Comparison of ENCODE assay signal across 10 cellular contexts in genomic region chr6:33905081-33905609, GRCh38.
A peak's percentile ranks its signal among the peaks of the same experiment; 100 is the strongest.
DNase-seq lines count a peak whose midpoint lies in the region; ATAC-seq and TF ChIP-seq lines count a peak whose summit lies in the region.
"Had no signal": no experiment of that assay in that cellular context is flagged by ENCODE, and none has a peak within 500 bp of the region (broad histone marks: within the 10 kb centered on the region; RNA-seq: fewer than 3 reads in every experiment).

No MANE protein-coding gene starts in this region.

- H3K36me3 ChIP-seq in WERI-Rb-1 = no peaks in the 10 kb centered on the region
- H3K36me3 ChIP-seq: neutrophil had no signal

- peak overlapping the region; percentile 66 for H3K27ac ChIP-seq in CD4-positive, alpha-beta T cell (ENCODE audit: low read depth, low read length)
- H3K27ac ChIP-seq in WERI-Rb-1 (no peak overlapping the region; the same call in 1 of the 2 replicates), coronary artery (no peak overlapping the region)
- H3K27ac ChIP-seq: foreskin keratinocyte, neutrophil had no signal

- intact Hi-C loops in CD4-positive, alpha-beta T cell (cut with DNase I, micrococcal nuclease) = loop anchor here in 1 of 2 experiments (1.0 to 10.0 kb wide), 4 partner anchors 9 to 120 kb away; partner anchors contain the start of gene LEMD2

- H3K9me3 ChIP-seq in CD4-positive, alpha-beta T cell (ENCODE audit: control insufficient read depth, low read length) = no peaks in the 10 kb centered on the region
- no peaks in the 10 kb centered on the region for H3K9me3 ChIP-seq in WERI-Rb-1 (ENCODE audit: severe bottlenecking)
- H3K9me3 ChIP-seq: neutrophil had no signal

- TF ChIP-seq CTCF in CD4-positive, alpha-beta T cell (IDR thresholded peaks at IDR 0.05) = no peak
- TF ChIP-seq CTCF in WERI-Rb-1 (IDR thresholded peaks at IDR 0.05; ENCODE audit: low read depth, low read length) (no peak), coronary artery (IDR thresholded peaks at IDR 0.05) (no peak)

- H3K27ac Mint-ChIP-seq in CD4-positive, alpha-beta T cell = peak overlapping the region; percentile 85
- H3K27ac Mint-ChIP-seq in activated CD4-positive, alpha-beta T cell treated with anti-CD3 and anti-CD28 coated beads, Interleukin-2, amount 10 ng/mL, durations not matched to agents 7 days and 5 days = peak overlapping the region; percentile 97
- H3K27ac Mint-ChIP-seq in immature natural killer cell = peak overlapping the region; percentile 85 to 95 (median 92)

- H3K27me3 ChIP-seq in CD4-positive, alpha-beta T cell (ENCODE audit: control insufficient read depth, insufficient read depth, low read length) = no peaks in the 10 kb centered on the region
- H3K27me3 ChIP-seq in WERI-Rb-1 (ENCODE audit: insufficient read depth, low read depth, severe bottlenecking) = no peaks in the 10 kb centered on the region

- peak; percentile 30 to 53 (median 40) for DNase-seq in CD4-positive, alpha-beta T cell
- peak; percentile 78 for DNase-seq in activated CD4-positive, alpha-beta T cell treated with anti-CD3 and anti-CD28 coated beads, Interleukin-2, amount 10 ng/mL, durations not matched to agents 7 days and 5 days
- DNase-seq in immature natural killer cell = peak; percentile 83 to 87 (median 86)
- no peak for DNase-seq in WERI-Rb-1
- no peak for DNase-seq in coronary artery (ENCODE audit: low spot score)
- no peak for DNase-seq in mesenteric fat pad (ENCODE audit: low spot score)
- DNase-seq: foreskin keratinocyte had no signal

- H3K27me3 Mint-ChIP-seq in CD4-positive, alpha-beta T cell = no peaks in the 10 kb centered on the region
- peaks cover 2% of the 10 kb centered on the region for H3K27me3 Mint-ChIP-seq in activated CD4-positive, alpha-beta T cell treated with anti-CD3 and anti-CD28 coated beads, Interleukin-2, amount 10 ng/mL, durations not matched to agents 7 days and 5 days
- peaks cover 14 to 22% (median 16%) of the 10 kb centered on the region in 3 donors for H3K27me3 Mint-ChIP-seq in immature natural killer cell (ENCODE audit: low read depth in 3 of 3)

- ATAC-seq in CD4-positive, alpha-beta T cell (ENCODE audit: poor library complexity) = peak; percentile 70
- peak; percentile 29 for ATAC-seq in GM21723 (IDR thresholded peaks at IDR 0.05; ENCODE audit: unreplicated experiment)
- ATAC-seq in HG02884 (IDR thresholded peaks at IDR 0.05; ENCODE audit: unreplicated experiment) = no peak
- ATAC-seq: foreskin keratinocyte had no signal

- H3K4me3 ChIP-seq in WERI-Rb-1 (ENCODE audit: low read depth, low read length) (no peak overlapping the region), coronary artery (no peak overlapping the region)

- CTCF ChIA-PET in CD4-positive, alpha-beta T cell (lab: Charles Lee) = interaction anchor here (1.1 kb wide), 1 partner anchor 134 kb away, joined by 3 read pairs; no protein-coding TSS in a partner anchor
- CTCF ChIA-PET in activated CD4-positive, alpha-beta T cell treated with anti-CD3 and anti-CD28 coated beads, Interleukin-2, amount 10 ng/mL, durations not matched to agents 7 days and 5 days (lab: Charles Lee) = interaction anchor here (0.7 to 1.6 kb wide), 8 partner anchors 8 to 123 kb away, joined by 3 to 6 read pairs (median 4); no protein-coding TSS in a partner anchor

- peak overlapping the region; percentile 43 for H3K4me3 Mint-ChIP-seq in CD4-positive, alpha-beta T cell
- peak overlapping the region; percentile 66 for H3K4me3 Mint-ChIP-seq in activated CD4-positive, alpha-beta T cell treated with anti-CD3 and anti-CD28 coated beads, Interleukin-2, amount 10 ng/mL, durations not matched to agents 7 days and 5 days
- peak overlapping the region; percentile 75 to 85 (median 82) for H3K4me3 Mint-ChIP-seq in immature natural killer cell

- no peaks in the 10 kb centered on the region for H3K9me3 Mint-ChIP-seq in CD4-positive, alpha-beta T cell
- H3K9me3 Mint-ChIP-seq in activated CD4-positive, alpha-beta T cell treated with anti-CD3 and anti-CD28 coated beads, Interleukin-2, amount 10 ng/mL, durations not matched to agents 7 days and 5 days = no peaks in the 10 kb centered on the region
- H3K9me3 Mint-ChIP-seq in immature natural killer cell = no peaks in the 10 kb centered on the region

- peaks cover 85% of the 10 kb centered on the region for H3K4me1 Mint-ChIP-seq in CD4-positive, alpha-beta T cell (ENCODE audit: low read depth)
- peaks cover 85% of the 10 kb centered on the region for H3K4me1 Mint-ChIP-seq in activated CD4-positive, alpha-beta T cell treated with anti-CD3 and anti-CD28 coated beads, Interleukin-2, amount 10 ng/mL, durations not matched to agents 7 days and 5 days
- H3K4me1 Mint-ChIP-seq in immature natural killer cell = peaks cover 77 to 79% of the 10 kb centered on the region in 2 donors

- H3K36me3 Mint-ChIP-seq in CD4-positive, alpha-beta T cell (ENCODE audit: low read depth) = no peaks in the 10 kb centered on the region
- peaks cover 4% of the 10 kb centered on the region for H3K36me3 Mint-ChIP-seq in activated CD4-positive, alpha-beta T cell treated with anti-CD3 and anti-CD28 coated beads, Interleukin-2, amount 10 ng/mL, durations not matched to agents 7 days and 5 days (ENCODE audit: low read depth)
- H3K36me3 Mint-ChIP-seq in immature natural killer cell = peaks cover 0 to 4% (median 0%) of the 10 kb centered on the region in 3 donors

- POLR2A ChIA-PET in CD4-positive, alpha-beta T cell (lab: Charles Lee) = interaction anchor here (0.7 to 2.0 kb wide), 12 partner anchors 8 to 332 kb away, joined by 3 to 29 read pairs (median 8); partner anchors contain the start of genes HMGA1, ITPR3 and LEMD2
- POLR2A ChIA-PET in activated CD4-positive, alpha-beta T cell treated with anti-CD3 and anti-CD28 coated beads, Interleukin-2, amount 10 ng/mL, durations not matched to agents 7 days and 5 days (lab: Charles Lee) = interaction anchor here (0.6 to 1.4 kb wide), 4 partner anchors 9 to 637 kb away, joined by 4 to 14 read pairs (median 6); no protein-coding TSS in a partner anchor

Comparison
In these comparisons a context has a peak if more than half of its experiments do, and no peak if none do; other contexts are left out.
1. DNase-seq: peak in CD4-positive, alpha-beta T cell (10 of 10), activated CD4-positive, alpha-beta T cell treated with anti-CD3 and anti-CD28 coated beads, Interleukin-2, amount 10 ng/mL, durations not matched to agents 7 days and 5 days (single experiment) and immature natural killer cell (3 of 3); none in WERI-Rb-1 (single experiment), coronary artery (single experiment) and mesenteric fat pad (single experiment).
2. Peak in every context shown above with its lines, with median percentiles within 50 percentile points of each other: H3K27ac Mint-ChIP-seq and H3K4me3 Mint-ChIP-seq.